In genomic region chr6:133337312-133337711, GRCh38 we compare ENCODE assay signal across 18 cellular contexts.
"Had no signal": no experiment of that assay in that cellular context is flagged by ENCODE, and none has a peak within 500 bp of the region (broad histone marks: within the 10 kb centered on the region; RNA-seq: fewer than 3 reads in every experiment).

No MANE protein-coding gene starts in this region.

- H3K4me3 ChIP-seq: ascending aorta, esophagus muscularis mucosa, lower lobe of right lung, right atrium auricular region, spleen, transverse colon had no signal

- ATAC-seq: activated CD8-positive, alpha-beta T cell treated with anti-CD3 and anti-CD28 coated beads for 36 hours; activated T-cell treated with anti-CD3 and anti-CD28 coated beads, Interleukin-2, amount 50 U/mL, for 72 hours; lower lobe of right lung; naive thymus-derived CD4-positive, alpha-beta T cell; stimulated activated memory B cell treated with anti-CD40 and anti-IgM and Interleukin-4, amounts not matched to agents 10 μg/mL and 1 μg/mL and 100 μg/mL, for 72 hours had no signal

- H3K27me3 Mint-ChIP-seq: activated CD8-positive, alpha-beta T cell treated with anti-CD3 and anti-CD28 coated beads for 36 hours; naive thymus-derived CD4-positive, alpha-beta T cell had no signal

- H3K4me1 Mint-ChIP-seq: activated naive CD8-positive, alpha-beta T cell treated with anti-CD3 and anti-CD28 coated beads for 36 hours; naive thymus-derived CD4-positive, alpha-beta T cell; stimulated activated memory B cell treated with anti-CD40 and anti-IgM and Interleukin-4, amounts not matched to agents 10 μg/mL and 1 μg/mL and 100 μg/mL, for 72 hours had no signal

- H3K36me3 Mint-ChIP-seq: activated naive CD8-positive, alpha-beta T cell treated with anti-CD3 and anti-CD28 coated beads for 36 hours; naive thymus-derived CD4-positive, alpha-beta T cell; stimulated activated memory B cell treated with anti-CD40 and anti-IgM and Interleukin-4, amounts not matched to agents 10 μg/mL and 1 μg/mL and 100 μg/mL, for 72 hours had no signal

- H3K4me3 Mint-ChIP-seq: activated CD8-positive, alpha-beta T cell treated with anti-CD3 and anti-CD28 coated beads for 36 hours; activated naive CD8-positive, alpha-beta T cell treated with anti-CD3 and anti-CD28 coated beads for 36 hours; activated T-cell treated with anti-CD3 and anti-CD28 coated beads, Interleukin-2, amount 50 U/mL, for 72 hours; naive thymus-derived CD4-positive, alpha-beta T cell; stimulated activated memory B cell treated with anti-CD40 and anti-IgM and Interleukin-4, amounts not matched to agents 10 μg/mL and 1 μg/mL and 100 μg/mL, for 72 hours had no signal

- H3K36me3 ChIP-seq: ascending aorta, esophagus muscularis mucosa, lower lobe of right lung, right atrium auricular region, spleen, transverse colon had no signal

- H3K9me3 ChIP-seq: ascending aorta, esophagus muscularis mucosa, lower lobe of right lung, right atrium auricular region, spleen, transverse colon had no signal

- H3K9me3 Mint-ChIP-seq: activated CD8-positive, alpha-beta T cell treated with anti-CD3 and anti-CD28 coated beads for 36 hours; activated naive CD8-positive, alpha-beta T cell treated with anti-CD3 and anti-CD28 coated beads for 36 hours; stimulated activated memory B cell treated with anti-CD40 and anti-IgM and Interleukin-4, amounts not matched to agents 10 μg/mL and 1 μg/mL and 100 μg/mL, for 72 hours had no signal

- H3K27ac Mint-ChIP-seq: activated CD8-positive, alpha-beta T cell treated with anti-CD3 and anti-CD28 coated beads for 36 hours; activated naive CD8-positive, alpha-beta T cell treated with anti-CD3 and anti-CD28 coated beads for 36 hours; activated T-cell treated with anti-CD3 and anti-CD28 coated beads, Interleukin-2, amount 50 U/mL, for 72 hours; naive thymus-derived CD4-positive, alpha-beta T cell; stimulated activated memory B cell treated with anti-CD40 and anti-IgM and Interleukin-4, amounts not matched to agents 10 μg/mL and 1 μg/mL and 100 μg/mL, for 72 hours had no signal

- H3K4me1 ChIP-seq: ascending aorta, esophagus muscularis mucosa, right atrium auricular region, spleen, transverse colon had no signal

- H3K27me3 ChIP-seq: ascending aorta, esophagus muscularis mucosa, right atrium auricular region, spleen, transverse colon had no signal

- H3K27ac ChIP-seq: ascending aorta, esophagus muscularis mucosa, lower lobe of right lung, right atrium auricular region, spleen, transverse colon, VCaP had no signal

- DNase-seq: activated CD8-positive, alpha-beta memory T cell treated with anti-CD3 and anti-CD28 coated beads, Interleukin-2, amount 50 U/mL, for 4 hours; activated CD8-positive, alpha-beta T cell treated with anti-CD3 and anti-CD28 coated beads for 36 hours; activated gamma-delta T cell treated with Interleukin-2 at 50 U/mL for 16 hours; activated naive CD8-positive, alpha-beta T cell treated with anti-CD3 and anti-CD28 coated beads for 36 hours; activated T-cell treated with anti-CD3 and anti-CD28 coated beads, Interleukin-2, amount 50 U/mL, for 72 hours; hippocampal formation; lower lobe of right lung; naive thymus-derived CD4-positive, alpha-beta T cell; spleen; stimulated activated CD4-positive, alpha-beta T cell treated with anti-CD3 and anti-CD28 coated beads, Interleukin-1b, Interleukin-23, amount 100 ng/mL, for 48 hours; substantia nigra; T1000; transverse colon had no signal
